ENCODE assay signal across 1 cellular context in the genomic region with DNA sequence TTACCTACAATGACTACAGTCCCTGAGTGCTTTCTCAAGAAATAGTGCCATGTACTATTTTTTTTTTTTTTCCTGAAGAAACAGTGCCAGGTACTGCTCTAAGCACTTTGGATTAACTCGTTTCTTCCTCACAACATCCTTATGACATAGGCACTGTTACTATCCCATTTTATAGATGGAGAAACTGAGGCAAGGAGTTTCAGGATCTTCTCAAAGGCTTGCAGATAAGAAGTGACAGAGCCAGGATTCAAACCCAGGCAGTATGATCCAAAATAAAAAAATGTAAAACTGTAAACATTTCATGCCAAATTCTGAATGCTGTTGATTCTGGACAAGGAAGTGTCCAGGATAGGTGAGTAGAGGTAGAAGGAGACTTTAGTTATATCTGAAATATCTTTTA.
TF ChIP-seq lines count a peak whose summit lies in the region.

No MANE protein-coding gene starts in this region.

TF ChIP-seq in HEK293, 187 proteins besides CTCF, POLR2A, EP300 and RAD21 (continued from another document):
- TF ChIP-seq, protein P1, sequence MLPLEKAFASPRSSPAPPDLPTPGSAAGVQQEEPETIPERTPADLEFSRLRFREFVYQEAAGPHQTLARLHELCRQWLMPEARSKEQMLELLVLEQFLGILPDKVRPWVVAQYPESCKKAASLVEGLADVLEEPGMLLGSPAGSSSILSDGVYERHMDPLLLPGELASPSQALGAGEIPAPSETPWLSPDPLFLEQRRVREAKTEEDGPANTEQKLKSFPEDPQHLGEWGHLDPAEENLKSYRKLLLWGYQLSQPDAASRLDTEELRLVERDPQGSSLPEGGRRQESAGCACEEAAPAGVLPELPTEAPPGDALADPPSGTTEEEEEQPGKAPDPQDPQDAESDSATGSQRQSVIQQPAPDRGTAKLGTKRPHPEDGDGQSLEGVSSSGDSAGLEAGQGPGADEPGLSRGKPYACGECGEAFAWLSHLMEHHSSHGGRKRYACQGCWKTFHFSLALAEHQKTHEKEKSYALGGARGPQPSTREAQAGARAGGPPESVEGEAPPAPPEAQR (tag by site-specific recombination; IDR thresholded peaks at IDR 0.05) = no peak
- no peak for TF ChIP-seq ZNF391 (tag by site-specific recombination; IDR thresholded peaks at IDR 0.05; ENCODE audit: borderline replicate concordance, low read depth)
- TF ChIP-seq ZNF16 (tag by site-specific recombination; IDR thresholded peaks at IDR 0.05; ENCODE audit: low read depth) = no peak
- TF ChIP-seq SETDB1 (IDR thresholded peaks at IDR 0.05; ENCODE audit: insufficient read length, low read length) = no peak
- TF ChIP-seq, protein P2, sequence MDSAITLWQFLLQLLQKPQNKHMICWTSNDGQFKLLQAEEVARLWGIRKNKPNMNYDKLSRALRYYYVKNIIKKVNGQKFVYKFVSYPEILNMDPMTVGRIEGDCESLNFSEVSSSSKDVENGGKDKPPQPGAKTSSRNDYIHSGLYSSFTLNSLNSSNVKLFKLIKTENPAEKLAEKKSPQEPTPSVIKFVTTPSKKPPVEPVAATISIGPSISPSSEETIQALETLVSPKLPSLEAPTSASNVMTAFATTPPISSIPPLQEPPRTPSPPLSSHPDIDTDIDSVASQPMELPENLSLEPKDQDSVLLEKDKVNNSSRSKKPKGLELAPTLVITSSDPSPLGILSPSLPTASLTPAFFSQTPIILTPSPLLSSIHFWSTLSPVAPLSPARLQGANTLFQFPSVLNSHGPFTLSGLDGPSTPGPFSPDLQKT (IDR thresholded peaks at IDR 0.05; ENCODE audit: borderline replicate concordance, low read depth, low read length) = no peak
- TF ChIP-seq ZNF362 (tag by site-specific recombination; IDR thresholded peaks at IDR 0.05) = no peak
- no peak for TF ChIP-seq SP2 (tag by site-specific recombination; IDR thresholded peaks at IDR 0.05)
